Comparison of ENCODE assay signal across 13 cellular contexts in genomic region chr9:137446851-137447471, GRCh38. TPM values are rescaled to one million over a fixed set of nuclear protein-coding genes. Genes with fewer than 3 reads are reported as not detected.
DNase-seq lines count a peak whose midpoint lies in the region; ATAC-seq, FAIRE-seq and TF ChIP-seq lines count a peak whose summit lies in the region.
"Had no signal": no experiment of that assay in that cellular context is flagged by ENCODE, and none has a peak within 500 bp of the region (broad histone marks: within the 10 kb centered on the region; RNA-seq: fewer than 3 reads in every experiment).

No MANE protein-coding gene starts in this region.

- H3K27ac Mint-ChIP-seq in dendritic cell treated with granulocyte-macrophage colony-stimulating factor and Interleukin-4, amounts not matched to agents 40 ng/mL and 50 ng/mL, for 4 days: peak overlapping the region; percentile 65
- no peak overlapping the region for H3K27ac Mint-ChIP-seq in activated naive CD4-positive, alpha-beta T cell treated with anti-CD3 and anti-CD28 coated beads, Interleukin-2, amount 10 ng/mL, durations not matched to agents 7 days and 5 days

- intact Hi-C loops in dendritic cell treated with granulocyte-macrophage colony-stimulating factor and Interleukin-4, amounts not matched to agents 40 ng/mL and 50 ng/mL, for 4 days (cut with micrococcal nuclease): no loop called here
- intact Hi-C loops in mucosa of descending colon (cut with DNase I, micrococcal nuclease): no loop called here

- no peak for ATAC-seq in mucosa of descending colon
- ATAC-seq: activated CD4-positive, CD25-positive, alpha-beta regulatory T cell treated with anti-CD3 and anti-CD28 coated beads, Interleukin-2, amount 50 U/mL, for 24 hours had no signal

- H3K36me3 ChIP-seq in HEK293 (ENCODE audit: control insufficient read depth in 2 of 2, insufficient read depth in 1 of 2, low read length in 2 of 2): peaks cover 0 to 18% of the 10 kb centered on the region in 2 experiments; a peak in 2 of 3 replicates
- H3K36me3 ChIP-seq in mucosa of descending colon (ENCODE audit: low read depth): no peaks in the 10 kb centered on the region

- H3K4me1 ChIP-seq in HEK293 (ENCODE audit: control insufficient read depth, insufficient read depth, low read length) (no peaks in the 10 kb centered on the region), mucosa of descending colon (ENCODE audit: low read depth) (peaks cover 5% of the 10 kb centered on the region)

- H3K9me3 ChIP-seq in HEK293 (ENCODE audit: control insufficient read depth, insufficient read depth, low read depth, low read length) (no peaks in the 10 kb centered on the region), mucosa of descending colon (no peaks in the 10 kb centered on the region)
- H3K9me3 ChIP-seq: BLaER1 had no signal

- TF ChIP-seq CTCF in AG10803 (conservative IDR thresholded peaks at IDR 0.05; ENCODE audit: low read length): no peak
- no peak for TF ChIP-seq CTCF in HEK293 (tag by site-specific recombination; IDR thresholded peaks at IDR 0.05)
- no peak for TF ChIP-seq CTCF in mucosa of descending colon (IDR thresholded peaks at IDR 0.05)

- no peak overlapping the region for H3K27ac ChIP-seq in HEK293 (ENCODE audit: extremely low read depth, low read depth, low read length)
- H3K27ac ChIP-seq: BLaER1 had no signal

- CTCF ChIA-PET in HEK293 (lab: Yijun Ruan, JAX): interaction anchor here (0.5 to 4.2 kb wide), 7 partner anchors 19 to 160 kb away, joined by 3 to 19 read pairs (median 4); partner anchors contain the start of genes EXD3 and NOXA1
- CTCF ChIA-PET in activated naive CD4-positive, alpha-beta T cell treated with anti-CD3 and anti-CD28 coated beads, Interleukin-2, amount 10 ng/mL, durations not matched to agents 7 days and 5 days (lab: Charles Lee): interaction anchor here (0.6 to 1.8 kb wide), 2 partner anchors 153 to 197 kb away, joined by 3 to 7 read pairs; no protein-coding TSS in a partner anchor

- H3K4me3 Mint-ChIP-seq in dendritic cell treated with granulocyte-macrophage colony-stimulating factor and Interleukin-4, amounts not matched to agents 40 ng/mL and 50 ng/mL, for 4 days: peak overlapping the region; percentile 30
- H3K4me3 Mint-ChIP-seq in activated naive CD4-positive, alpha-beta T cell treated with anti-CD3 and anti-CD28 coated beads, Interleukin-2, amount 10 ng/mL, durations not matched to agents 7 days and 5 days: no peak overlapping the region
- H3K4me3 Mint-ChIP-seq: H9 had no signal

- H3K4me1 Mint-ChIP-seq in dendritic cell treated with granulocyte-macrophage colony-stimulating factor and Interleukin-4, amounts not matched to agents 40 ng/mL and 50 ng/mL, for 4 days (ENCODE audit: low read depth): peaks cover 64% of the 10 kb centered on the region
- peaks cover 39% of the 10 kb centered on the region for H3K4me1 Mint-ChIP-seq in activated naive CD4-positive, alpha-beta T cell treated with anti-CD3 and anti-CD28 coated beads, Interleukin-2, amount 10 ng/mL, durations not matched to agents 7 days and 5 days

- H3K4me3 ChIP-seq in AG10803 (ENCODE audit: low read length) (no peak overlapping the region), HEK293 (ENCODE audit: low read depth, low read length) (no peak overlapping the region), mucosa of descending colon (no peak overlapping the region)
- H3K4me3 ChIP-seq: BLaER1 had no signal

- DNase-seq in AG10803 (ENCODE audit: low read depth) (peak; percentile 65), mucosa of descending colon (peak in 2 of 3 donors; percentile 32 to 50), urothelium cell line (ENCODE audit: low spot score) (no peak)
- no peak for DNase-seq in effector CD8-positive, alpha-beta T cell (lab: John Stamatoyannopoulos, UW)
- no peak for DNase-seq in activated naive CD4-positive, alpha-beta T cell treated with anti-CD3 and anti-CD28 coated beads, Interleukin-2, amount 10 ng/mL, durations not matched to agents 7 days and 5 days
- DNase-seq in stimulated activated CD4-positive, alpha-beta T cell treated with anti-CD3 and anti-CD28 coated beads, Interleukin-2, amount 100 ng/mL, for 48 hours: no peak
- DNase-seq: dermis blood vessel endothelial cell, H9, NCI-H2081 treated with DMSO at 0.1 percent for 48 hours had no signal

- POLR2A ChIA-PET in HEK293 (lab: Yijun Ruan, JAX): interaction anchor here (0.6 to 1.3 kb wide), 5 partner anchors 12 to 296 kb away, joined by 3 to 12 read pairs (median 4); partner anchors contain the start of genes EXD3, NOXA1, NSMF and TUBB4B

- no peak for FAIRE-seq in urothelium cell line (lab: Jason Lieb, UNC)

- H3K36me3 Mint-ChIP-seq in dendritic cell treated with granulocyte-macrophage colony-stimulating factor and Interleukin-4, amounts not matched to agents 40 ng/mL and 50 ng/mL, for 4 days (ENCODE audit: low read depth): peaks cover 30% of the 10 kb centered on the region
- H3K36me3 Mint-ChIP-seq in activated naive CD4-positive, alpha-beta T cell treated with anti-CD3 and anti-CD28 coated beads, Interleukin-2, amount 10 ng/mL, durations not matched to agents 7 days and 5 days: peaks cover 7% of the 10 kb centered on the region

- no peaks in the 10 kb centered on the region for H3K9me3 Mint-ChIP-seq in dendritic cell treated with granulocyte-macrophage colony-stimulating factor and Interleukin-4, amounts not matched to agents 40 ng/mL and 50 ng/mL, for 4 days
- H3K9me3 Mint-ChIP-seq in activated naive CD4-positive, alpha-beta T cell treated with anti-CD3 and anti-CD28 coated beads, Interleukin-2, amount 10 ng/mL, durations not matched to agents 7 days and 5 days: no peaks in the 10 kb centered on the region

- H3K27me3 Mint-ChIP-seq in dendritic cell treated with granulocyte-macrophage colony-stimulating factor and Interleukin-4, amounts not matched to agents 40 ng/mL and 50 ng/mL, for 4 days: peaks cover 16% of the 10 kb centered on the region
- H3K27me3 Mint-ChIP-seq in activated naive CD4-positive, alpha-beta T cell treated with anti-CD3 and anti-CD28 coated beads, Interleukin-2, amount 10 ng/mL, durations not matched to agents 7 days and 5 days: peaks cover 47% of the 10 kb centered on the region

TF ChIP-seq in HEK293, 187 proteins besides CTCF, POLR2A, EP300 and RAD21:
- TF ChIP-seq GLIS2 (tag by site-specific recombination; IDR thresholded peaks at IDR 0.05): peak; percentile 55; the same call in 1 of the 2 replicates
- TF ChIP-seq ZNF623 (tag by site-specific recombination; IDR thresholded peaks at IDR 0.05): no peak
- peak; percentile 31; the same call in 1 of the 2 replicates for TF ChIP-seq KLF1 (tag by site-specific recombination; IDR thresholded peaks at IDR 0.05)
- TF ChIP-seq ZNF585B (tag by site-specific recombination; IDR thresholded peaks at IDR 0.05): no peak
- peak; percentile 41; the same call in 1 of the 2 replicates for TF ChIP-seq GLIS1 (tag by site-specific recombination; IDR thresholded peaks at IDR 0.05)

RNA-seq across cellular contexts. Expression of gene ENTPD8, which starts 5.8 kb away (rescaled TPM):
- 100 to 1,000 TPM in 1 of 3 donors, 10 to 100 TPM in 2; 36.7 to 127 (median 74.8) TPM for total RNA-seq in mucosa of descending colon

RNA-seq across cellular contexts. Expression of gene NSMF, which starts 12.2 kb away (rescaled TPM):
- total RNA-seq in mucosa of descending colon: 10 to 100 TPM; 30.1 to 48.0 (median 43.4) TPM

RNA-seq across cellular contexts. Expression of gene NOXA1, which starts 23.8 kb away (rescaled TPM):
- 10 to 100 TPM; 18.0 to 41.5 (median 27.2) TPM for total RNA-seq in mucosa of descending colon

RNA-seq across cellular contexts. Expression of gene EXD3, which starts 24.0 kb away (rescaled TPM):
- 10 to 100 TPM; 39.4 to 56.7 (median 40.1) TPM for total RNA-seq in mucosa of descending colon

Comparison
In these comparisons a context has a peak if more than half of its experiments do, and no peak if none do; other contexts are left out.
1. DNase-seq: peak in AG10803 (single experiment) and mucosa of descending colon (2 of 3); none in urothelium cell line (single experiment), effector CD8-positive, alpha-beta T cell (single experiment), activated naive CD4-positive, alpha-beta T cell treated with anti-CD3 and anti-CD28 coated beads, Interleukin-2, amount 10 ng/mL, durations not matched to agents 7 days and 5 days (single experiment) and stimulated activated CD4-positive, alpha-beta T cell treated with anti-CD3 and anti-CD28 coated beads, Interleukin-2, amount 100 ng/mL, for 48 hours (0 of 2).